ENCODE assay signal across 12 cellular contexts in genomic region chr19:41866284-41866683, GRCh38. TPM values are rescaled to one million over a fixed set of nuclear protein-coding genes. Genes with fewer than 3 reads are reported as not detected.
DNase-seq lines count a peak whose midpoint lies in the region; FAIRE-seq lines count a peak whose summit lies in the region.
"Had no signal": no experiment of that assay in that cellular context is flagged by ENCODE, and none has a peak within 500 bp of the region (broad histone marks: within the 10 kb centered on the region; RNA-seq: fewer than 3 reads in every experiment).

No MANE protein-coding gene starts in this region.

- no CpG with 5 or more reads among the region's 3 CpGs for WGBS in trophoblast cell (ENCODE audit: extremely low coverage, insufficient coverage, insufficient read length)
- 87 to 88% (median 87%) methylated on average over 3 of the region's 3 CpGs for WGBS in small intestine, 3 donors

- no peaks in the 10 kb centered on the region for H3K79me1 ChIP-seq in trophoblast cell (ENCODE audit: low read length)

- H3K14ac ChIP-seq in trophoblast cell (ENCODE audit: low read length): no peak overlapping the region

- H4K12ac ChIP-seq in trophoblast cell (ENCODE audit: low read depth, low read length): no peak overlapping the region

- H3K18ac ChIP-seq in trophoblast cell (ENCODE audit: low read length): no peak overlapping the region

- H3K27ac ChIP-seq in trophoblast cell (ENCODE audit: low read depth, low read length) (no peak overlapping the region), small intestine (ENCODE audit: low read depth in 1 of 2, low read length in 1 of 2) (no peak overlapping the region)

- H2AK5ac ChIP-seq in trophoblast cell (ENCODE audit: low read length): no peak overlapping the region

- H3K4ac ChIP-seq in trophoblast cell (ENCODE audit: low read depth, low read length): peak overlapping the region; percentile 6

- H3K27me3 ChIP-seq in trophoblast cell (ENCODE audit: insufficient read depth, low read length): no peaks in the 10 kb centered on the region
- H3K27me3 ChIP-seq in small intestine (ENCODE audit: control insufficient read depth in 2 of 2, insufficient read depth in 2 of 2, low read length in 2 of 2): no peaks in the 10 kb centered on the region

- H3K4me1 ChIP-seq in trophoblast cell (ENCODE audit: control insufficient read depth in 1 of 2, insufficient read depth in 2 of 2, low read length in 2 of 2): peaks cover 3 to 7% of the 10 kb centered on the region in 2 experiments
- H3K4me1 ChIP-seq in small intestine (ENCODE audit: control insufficient read depth in 2 of 2, insufficient read depth in 1 of 2, low read depth in 1 of 2, low read length in 1 of 2): peaks cover 15 to 16% of the 10 kb centered on the region in 2 donors

- no peak overlapping the region for H4K8ac ChIP-seq in trophoblast cell (ENCODE audit: low read depth, low read length)

- FAIRE-seq in small intestine (lab: Jason Lieb, UNC): no peak

- intact Hi-C loops in activated CD4-positive, alpha-beta T cell treated with anti-CD3 and anti-CD28 coated beads, Interleukin-2, amount 10 ng/mL, durations not matched to agents 24 days and 14 days (cut with micrococcal nuclease): no loop called here

- H3K36me3 Mint-ChIP-seq in activated CD4-positive, alpha-beta T cell treated with anti-CD3 and anti-CD28 coated beads, Interleukin-2, amount 10 ng/mL, durations not matched to agents 24 days and 14 days (ENCODE audit: low read depth): peaks cover 83% of the 10 kb centered on the region
- H3K36me3 Mint-ChIP-seq in activated naive CD8-positive, alpha-beta T cell treated with anti-CD3 and anti-CD28 coated beads for 36 hours: peaks cover 74% of the 10 kb centered on the region

- peak overlapping the region; percentile 51 for H3K4me3 Mint-ChIP-seq in activated CD4-positive, alpha-beta T cell treated with anti-CD3 and anti-CD28 coated beads, Interleukin-2, amount 10 ng/mL, durations not matched to agents 24 days and 14 days
- H3K4me3 Mint-ChIP-seq in activated naive CD8-positive, alpha-beta T cell treated with anti-CD3 and anti-CD28 coated beads for 36 hours: peak overlapping the region; percentile 59
- H3K4me3 Mint-ChIP-seq: immature natural killer cell had no signal

- peaks cover 72% of the 10 kb centered on the region for H3K4me1 Mint-ChIP-seq in activated CD4-positive, alpha-beta T cell treated with anti-CD3 and anti-CD28 coated beads, Interleukin-2, amount 10 ng/mL, durations not matched to agents 24 days and 14 days
- peaks cover 93% of the 10 kb centered on the region for H3K4me1 Mint-ChIP-seq in activated naive CD8-positive, alpha-beta T cell treated with anti-CD3 and anti-CD28 coated beads for 36 hours

- H2AFZ ChIP-seq in trophoblast cell (ENCODE audit: insufficient read depth, low read length, poor library complexity): no peak overlapping the region

- no peak overlapping the region for H3K4me3 ChIP-seq in trophoblast cell (ENCODE audit: low read depth, low read length)
- no peak overlapping the region for H3K4me3 ChIP-seq in small intestine (ENCODE audit: low read depth in 1 of 2, low read length in 2 of 2)

- peak overlapping the region; percentile 12 for H3K9ac ChIP-seq in trophoblast cell (ENCODE audit: low read length)

- no peak overlapping the region for H3K4me2 ChIP-seq in trophoblast cell (ENCODE audit: low read length)

- H3K23ac ChIP-seq in trophoblast cell (ENCODE audit: low read length): no peak overlapping the region

- DNase-seq in activated CD4-positive, alpha-beta T cell treated with anti-CD3 and anti-CD28 coated beads, Interleukin-2, amount 10 ng/mL, durations not matched to agents 24 days and 14 days: no peak
- DNase-seq in activated CD4-positive, alpha-beta T cell treated with anti-CD3 and anti-CD28 coated beads, Interleukin-2, amount 50 U/mL, for 1 hour: no peak
- DNase-seq in NCI-H2196 (lab: John Stamatoyannopoulos, UW; ENCODE audit: unreplicated experiment) (peak; percentile 43), trophoblast cell (no peak), NCI-H1930 (lab: John Stamatoyannopoulos, UW) (no peak), small intestine (no peak), iPS-NIHi11 (ENCODE audit: low spot score) (no peak)
- no peak for DNase-seq in activated naive CD8-positive, alpha-beta T cell treated with anti-CD3 and anti-CD28 coated beads for 36 hours
- DNase-seq: immature natural killer cell, NCI-H1417 treated with DMSO at 0.1 percent for 48 hours, SHP77 treated with DMSO at 0.1 percent for 48 hours had no signal

- H3K9me3 ChIP-seq in trophoblast cell (ENCODE audit: insufficient read depth, low read depth, low read length) (no peaks in the 10 kb centered on the region), small intestine (ENCODE audit: control insufficient read depth, low read depth) (no peaks in the 10 kb centered on the region)

- H3K27me3 Mint-ChIP-seq in activated CD4-positive, alpha-beta T cell treated with anti-CD3 and anti-CD28 coated beads, Interleukin-2, amount 10 ng/mL, durations not matched to agents 24 days and 14 days: no peaks in the 10 kb centered on the region
- H3K27me3 Mint-ChIP-seq in activated naive CD8-positive, alpha-beta T cell treated with anti-CD3 and anti-CD28 coated beads for 36 hours: no peaks in the 10 kb centered on the region

- H3K9me3 Mint-ChIP-seq in activated CD4-positive, alpha-beta T cell treated with anti-CD3 and anti-CD28 coated beads, Interleukin-2, amount 10 ng/mL, durations not matched to agents 24 days and 14 days: no peaks in the 10 kb centered on the region
- H3K9me3 Mint-ChIP-seq in activated naive CD8-positive, alpha-beta T cell treated with anti-CD3 and anti-CD28 coated beads for 36 hours: no peaks in the 10 kb centered on the region
- H3K9me3 Mint-ChIP-seq: immature natural killer cell had no signal

- no peak overlapping the region for H4K91ac ChIP-seq in trophoblast cell (ENCODE audit: low read depth, low read length)

- H3K27ac Mint-ChIP-seq in activated CD4-positive, alpha-beta T cell treated with anti-CD3 and anti-CD28 coated beads, Interleukin-2, amount 10 ng/mL, durations not matched to agents 24 days and 14 days: peak overlapping the region; percentile 65
- H3K27ac Mint-ChIP-seq in activated naive CD8-positive, alpha-beta T cell treated with anti-CD3 and anti-CD28 coated beads for 36 hours: peak overlapping the region; percentile 84

- no peak overlapping the region for H2BK12ac ChIP-seq in trophoblast cell (ENCODE audit: low read length)

- H3K79me2 ChIP-seq in trophoblast cell (ENCODE audit: control insufficient read depth, insufficient read depth, low read length, poor library complexity): peaks cover 6% of the 10 kb centered on the region

- peaks cover 84 to 92% of the 10 kb centered on the region in 2 experiments for H3K36me3 ChIP-seq in trophoblast cell (ENCODE audit: control insufficient read depth in 1 of 2, insufficient read depth in 2 of 2, low read length in 2 of 2)
- H3K36me3 ChIP-seq in small intestine (ENCODE audit: control insufficient read depth in 2 of 2, insufficient read depth in 2 of 2, low read length in 2 of 2): peaks cover 9 to 30% of the 10 kb centered on the region in 2 donors

- H2BK5ac ChIP-seq in trophoblast cell (ENCODE audit: low read depth, low read length, poor library complexity): no peak overlapping the region

- no peak overlapping the region for H2BK120ac ChIP-seq in trophoblast cell (ENCODE audit: insufficient read depth, low read length, poor library complexity)

RNA-seq across cellular contexts. Expression of gene RPS19, which starts 6.2 kb away (rescaled TPM):
- 2,909 and 2,931 TPM in 2 replicates for total RNA-seq in activated CD4-positive, alpha-beta T cell treated with anti-CD3 and anti-CD28 coated beads, Interleukin-2, amount 10 ng/mL, durations not matched to agents 24 days and 14 days
- total RNA-seq in activated naive CD8-positive, alpha-beta T cell treated with anti-CD3 and anti-CD28 coated beads for 36 hours: 1,000 to 10,000 TPM; 3,012 to 3,178 TPM
- 2,902 and 2,904 TPM in 2 replicates for polyA plus RNA-seq in trophoblast cell (2013)
- polyA plus RNA-seq in small intestine: 1,000 to 10,000 TPM; 2,031 to 3,349 (median 3,107) TPM

RNA-seq across cellular contexts. Expression of gene CD79A, which starts 10.8 kb away (rescaled TPM):
- 2.6 and 2.7 TPM in 2 replicates for total RNA-seq in activated CD4-positive, alpha-beta T cell treated with anti-CD3 and anti-CD28 coated beads, Interleukin-2, amount 10 ng/mL, durations not matched to agents 24 days and 14 days
- 10 to 100 TPM; 28.8 to 32.2 TPM for total RNA-seq in activated naive CD8-positive, alpha-beta T cell treated with anti-CD3 and anti-CD28 coated beads for 36 hours
- polyA plus RNA-seq in trophoblast cell (2013): 0.17 and 0.31 TPM in 2 replicates
- polyA plus RNA-seq in small intestine: 10 to 100 TPM in 1 of 3 donors, 1 to 10 TPM in 1, under 1 TPM in 1; 0.45 to 10.5 (median 8.9) TPM
- total RNA-seq: osteocyte had no signal

RNA-seq across cellular contexts. Expression of gene ARHGEF1, which starts 16.7 kb away (rescaled TPM):
- total RNA-seq in activated CD4-positive, alpha-beta T cell treated with anti-CD3 and anti-CD28 coated beads, Interleukin-2, amount 10 ng/mL, durations not matched to agents 24 days and 14 days: 365 and 378 TPM in 2 replicates
- total RNA-seq in activated naive CD8-positive, alpha-beta T cell treated with anti-CD3 and anti-CD28 coated beads for 36 hours: 100 to 1,000 TPM; 285 to 295 TPM
- polyA plus RNA-seq in trophoblast cell (2013): 65.5 and 67.8 TPM in 2 replicates
- polyA plus RNA-seq in small intestine: 100 to 1,000 TPM in 2 of 3 donors, 10 to 100 TPM in 1; 55.3 to 120 (median 118) TPM

RNA-seq across cellular contexts. Expression of gene DMRTC2, which starts 21.4 kb away (rescaled TPM):
- total RNA-seq in activated CD4-positive, alpha-beta T cell treated with anti-CD3 and anti-CD28 coated beads, Interleukin-2, amount 10 ng/mL, durations not matched to agents 24 days and 14 days: not detected in 2 replicates
- total RNA-seq in activated naive CD8-positive, alpha-beta T cell treated with anti-CD3 and anti-CD28 coated beads for 36 hours: not detected
- not detected in 2 replicates for polyA plus RNA-seq in trophoblast cell (2013)
- polyA plus RNA-seq in small intestine: not detected
- total RNA-seq: osteocyte had no signal
- polyA plus RNA-seq: immature natural killer cell had no signal

RNA-seq across cellular contexts. Expression of gene LYPD4, which starts 21.8 kb away (rescaled TPM):
- not detected in 2 replicates for total RNA-seq in activated CD4-positive, alpha-beta T cell treated with anti-CD3 and anti-CD28 coated beads, Interleukin-2, amount 10 ng/mL, durations not matched to agents 24 days and 14 days
- total RNA-seq in activated naive CD8-positive, alpha-beta T cell treated with anti-CD3 and anti-CD28 coated beads for 36 hours: not detected
- polyA plus RNA-seq in trophoblast cell (2013): not detected in 2 replicates
- polyA plus RNA-seq in small intestine: not detected
- total RNA-seq: osteocyte had no signal
- polyA plus RNA-seq: immature natural killer cell had no signal
